15 cellular contexts compared by ENCODE assay signal in genomic region chr14:86505808-86506207, GRCh38.
DNase-seq lines count a peak whose midpoint lies in the region; ATAC-seq and TF ChIP-seq lines count a peak whose summit lies in the region.
"Had no signal": no experiment of that assay in that cellular context is flagged by ENCODE, and none has a peak within 500 bp of the region (broad histone marks: within the 10 kb centered on the region; RNA-seq: fewer than 3 reads in every experiment).

No MANE protein-coding gene starts in this region.

- H3K79me2 ChIP-seq in OCI-LY3 (ENCODE audit: low read length), result no peaks in the 10 kb centered on the region

- H3K9me3 ChIP-seq in OCI-LY3 (ENCODE audit: insufficient read depth, low read length), result no peaks in the 10 kb centered on the region
- H3K9me3 ChIP-seq: BLaER1 treated with 17β-estradiol and CSF1 and Interleukin-3, amounts not matched to agents 10 nM and 100 nM; HAP-1 had no signal

- no peaks in the 10 kb centered on the region for H4K20me1 ChIP-seq in OCI-LY3 (ENCODE audit: insufficient read depth, low read length)
- H4K20me1 ChIP-seq: BLaER1 treated with 17β-estradiol and CSF1 and Interleukin-3, amounts not matched to agents 10 nM and 100 nM had no signal

- CTCF ChIA-PET in GM10248 (lab: Yijun Ruan, JAX), result no interaction called here

- peak; percentile 97 for ATAC-seq in foreskin keratinocyte
- ATAC-seq: HepG2 had no signal

- H3K27me3 ChIP-seq in OCI-LY3 (ENCODE audit: low read depth, low read length) (no peaks in the 10 kb centered on the region), foreskin keratinocyte (no peaks in the 10 kb centered on the region)
- H3K27me3 ChIP-seq: BLaER1 treated with 17β-estradiol and CSF1 and Interleukin-3, amounts not matched to agents 10 nM and 100 nM had no signal

- H3K36me3 ChIP-seq in OCI-LY3 (replicated peaks; ENCODE audit: low read depth, low read length), result no peaks in the 10 kb centered on the region
- H3K36me3 ChIP-seq: BLaER1 treated with 17β-estradiol and CSF1 and Interleukin-3, amounts not matched to agents 10 nM and 100 nM; HAP-1 had no signal

- POLR2A ChIA-PET in GM10248 (lab: Yijun Ruan, JAX), result no interaction called here

- H3K4me3 ChIP-seq in OCI-LY3 (ENCODE audit: low read length), result no peak overlapping the region
- no peak overlapping the region for H3K4me3 ChIP-seq in choroid plexus epithelial cell (ENCODE audit: low read depth, low read length)
- H3K4me3 ChIP-seq: BLaER1 treated with 17β-estradiol and CSF1 and Interleukin-3, amounts not matched to agents 10 nM and 100 nM; HAP-1 had no signal

- no peak for TF ChIP-seq CTCF in OCI-LY3 (IDR thresholded peaks at IDR 0.05; ENCODE audit: low read depth, low read length)
- no peak for TF ChIP-seq CTCF in choroid plexus epithelial cell (conservative IDR thresholded peaks at IDR 0.05; ENCODE audit: low read depth, low read length)
- no peak for TF ChIP-seq CTCF in foreskin keratinocyte (conservative IDR thresholded peaks at IDR 0.05)
- no peak for TF ChIP-seq CTCF in GM10248 (IDR thresholded peaks at IDR 0.05; ENCODE audit: control extremely low read depth, extremely low read depth, low read depth, missing control alignments)

- H3K4me2 ChIP-seq in OCI-LY3 (ENCODE audit: low read length), result no peak overlapping the region
- H3K4me2 ChIP-seq: BLaER1 treated with 17β-estradiol and CSF1 and Interleukin-3, amounts not matched to agents 10 nM and 100 nM had no signal

- H3K27ac ChIP-seq in OCI-LY3 (ENCODE audit: low read length) (no peak overlapping the region), foreskin keratinocyte (no peak overlapping the region)
- H3K27ac ChIP-seq: BLaER1 treated with 17β-estradiol and CSF1 and Interleukin-3, amounts not matched to agents 10 nM and 100 nM had no signal

- H3K4me1 ChIP-seq in OCI-LY3 (ENCODE audit: low read length) (0 out of 2 replicates have a peak, but pooled peaks cover 3% of the 10 kb centered on the region), foreskin keratinocyte (no peaks in the 10 kb centered on the region)
- H3K4me1 ChIP-seq: HAP-1 had no signal

- DNase-seq in Daoy (ENCODE audit: low read depth) (peak; percentile 6), choroid plexus epithelial cell (ENCODE audit: low read depth) (peak; percentile 8), foreskin keratinocyte (peak; percentile 32 to 65), GM10248 (ENCODE audit: extremely low spot score) (no peak), cerebellum (ENCODE audit: low spot score) (no peak), NK-92 (lab: John Stamatoyannopoulos, UW; ENCODE audit: unreplicated experiment) (no peak)
- DNase-seq: 8988T; Calu3; CD4-positive, CD25-positive, alpha-beta regulatory T cell; DMS79; EL had no signal

- H3K9ac ChIP-seq in OCI-LY3 (ENCODE audit: low read length), result no peak overlapping the region
- H3K9ac ChIP-seq: BLaER1 treated with 17β-estradiol and CSF1 and Interleukin-3, amounts not matched to agents 10 nM and 100 nM had no signal

- H2AFZ ChIP-seq in OCI-LY3 (ENCODE audit: low read depth, low read length), result 0 out of 2 replicates have a peak overlapping the region, but pooled peaks have one; percentile 16

Comparison
In these comparisons a context has a peak if more than half of its experiments do, and no peak if none do; other contexts are left out.
1. DNase-seq: peak in Daoy (single experiment), choroid plexus epithelial cell (single experiment) and foreskin keratinocyte (2 of 2); none in GM10248 (single experiment), cerebellum (single experiment) and NK-92 (single experiment).